8 cellular contexts compared by ENCODE assay signal in the genomic region with DNA sequence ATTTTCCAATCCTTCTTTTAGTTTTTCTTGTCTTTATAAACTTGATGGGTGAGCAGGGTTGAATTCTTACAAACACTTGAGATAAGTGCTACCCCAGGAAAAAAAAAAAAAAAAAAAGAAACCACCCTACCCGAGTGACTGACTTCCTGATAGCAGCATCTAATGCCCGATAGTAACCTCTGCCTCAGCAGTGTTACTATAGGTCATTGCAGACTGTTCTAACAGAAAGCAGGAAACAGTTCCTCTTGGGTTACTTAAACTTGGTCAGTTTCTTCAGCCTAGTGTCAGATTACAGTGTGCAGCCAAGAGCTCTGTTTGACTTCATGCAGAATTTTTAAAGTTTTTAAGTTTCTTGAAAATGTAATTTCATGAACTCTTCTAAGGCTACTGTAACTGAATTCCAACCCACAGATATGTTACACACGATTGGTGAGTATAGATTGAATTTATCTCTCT.
DNase-seq lines count a peak whose midpoint lies in the region; ATAC-seq and TF ChIP-seq lines count a peak whose summit lies in the region.

No MANE protein-coding gene starts in this region.

- DNase-seq in NCI-H345 (lab: John Stamatoyannopoulos, UW) (peak; percentile 1), NCI-H345 treated with DMSO at 0.1 percent for 48 hours (lab: John Stamatoyannopoulos, UW; ENCODE audit: unreplicated experiment) (no peak), SIG-M5 treated with dmso at 0.1 percent for 504 hours (lab: John Stamatoyannopoulos, UW; ENCODE audit: unreplicated experiment) (peak; percentile 92), choroid plexus epithelial cell (ENCODE audit: low read depth) (peak; percentile 91), kidney glomerular epithelial cell (lab: John Stamatoyannopoulos, UW) (peak; percentile 44)
- DNase-seq in stimulated activated naive CD8-positive, alpha-beta T cell treated with anti-CD3 and anti-CD28 coated beads, Interleukin-15, amount 100 ng/mL, for 72 hours: peak; percentile 22 to 52

- peaks cover 17% of the 10 kb centered on the region for H3K27me3 Mint-ChIP-seq in stimulated activated naive CD8-positive, alpha-beta T cell treated with anti-CD3 and anti-CD28 coated beads, Interleukin-15, amount 100 ng/mL, for 72 hours

- no peak for TF ChIP-seq CTCF in choroid plexus epithelial cell (conservative IDR thresholded peaks at IDR 0.05; ENCODE audit: low read depth, low read length)

- H3K4me3 Mint-ChIP-seq in stimulated activated naive CD8-positive, alpha-beta T cell treated with anti-CD3 and anti-CD28 coated beads, Interleukin-15, amount 100 ng/mL, for 72 hours: peak overlapping the region; percentile 76 to 89

- H3K4me3 ChIP-seq in choroid plexus epithelial cell (ENCODE audit: low read depth, low read length): peak overlapping the region; percentile 84

- H3K4me1 Mint-ChIP-seq in stimulated activated naive CD8-positive, alpha-beta T cell treated with anti-CD3 and anti-CD28 coated beads, Interleukin-15, amount 100 ng/mL, for 72 hours: peaks cover 41% of the 10 kb centered on the region

- peak overlapping the region; percentile 82 to 92 for H3K27ac Mint-ChIP-seq in stimulated activated naive CD8-positive, alpha-beta T cell treated with anti-CD3 and anti-CD28 coated beads, Interleukin-15, amount 100 ng/mL, for 72 hours

- H3K9me3 Mint-ChIP-seq in stimulated activated naive CD8-positive, alpha-beta T cell treated with anti-CD3 and anti-CD28 coated beads, Interleukin-15, amount 100 ng/mL, for 72 hours: no peaks in the 10 kb centered on the region

- ATAC-seq in GM21367 (IDR thresholded peaks at IDR 0.05; ENCODE audit: unreplicated experiment) (peak; percentile 65), HG03575 (IDR thresholded peaks at IDR 0.05; ENCODE audit: extremely low read depth, insufficient number of reproducible peaks, low FRiP score, unreplicated experiment) (peak; percentile 50)
- peak; percentile 78 for ATAC-seq in stimulated activated naive CD8-positive, alpha-beta T cell treated with anti-CD3 and anti-CD28 coated beads, Interleukin-15, amount 100 ng/mL, for 72 hours
